2 cellular contexts compared by ENCODE assay signal in the genomic region with DNA sequence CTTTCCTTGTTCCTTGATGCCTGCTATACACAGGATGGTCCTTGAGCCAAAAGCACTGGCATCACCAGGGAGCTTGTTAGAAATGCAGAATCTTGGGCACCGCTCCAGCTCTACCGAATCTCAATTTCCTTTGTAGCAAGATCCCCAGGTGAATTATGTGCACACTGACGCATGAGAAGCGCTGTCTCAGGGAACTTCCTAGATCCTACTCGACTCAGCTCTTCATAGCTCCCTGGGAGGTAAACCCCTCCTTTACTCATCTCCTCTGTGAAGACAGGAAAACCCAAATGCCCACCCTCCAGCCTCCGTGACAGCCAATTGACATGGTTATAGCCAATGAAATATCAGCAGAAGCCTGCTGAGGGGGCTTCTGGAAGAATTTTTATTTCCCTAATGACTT.
TF ChIP-seq lines count a peak whose summit lies in the region.

No MANE protein-coding gene starts in this region.

TF ChIP-seq in SK-N-SH, 30 proteins besides CTCF, POLR2A, EP300 and RAD21 (continued from another document):
- TF ChIP-seq, protein P1, sequence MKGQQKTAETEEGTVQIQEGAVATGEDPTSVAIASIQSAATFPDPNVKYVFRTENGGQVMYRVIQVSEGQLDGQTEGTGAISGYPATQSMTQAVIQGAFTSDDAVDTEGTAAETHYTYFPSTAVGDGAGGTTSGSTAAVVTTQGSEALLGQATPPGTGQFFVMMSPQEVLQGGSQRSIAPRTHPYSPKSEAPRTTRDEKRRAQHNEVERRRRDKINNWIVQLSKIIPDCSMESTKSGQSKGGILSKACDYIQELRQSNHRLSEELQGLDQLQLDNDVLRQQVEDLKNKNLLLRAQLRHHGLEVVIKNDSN (IDR thresholded peaks at IDR 0.05; ENCODE audit: borderline replicate concordance, low read depth), result no peak
- TF ChIP-seq, protein P2, sequence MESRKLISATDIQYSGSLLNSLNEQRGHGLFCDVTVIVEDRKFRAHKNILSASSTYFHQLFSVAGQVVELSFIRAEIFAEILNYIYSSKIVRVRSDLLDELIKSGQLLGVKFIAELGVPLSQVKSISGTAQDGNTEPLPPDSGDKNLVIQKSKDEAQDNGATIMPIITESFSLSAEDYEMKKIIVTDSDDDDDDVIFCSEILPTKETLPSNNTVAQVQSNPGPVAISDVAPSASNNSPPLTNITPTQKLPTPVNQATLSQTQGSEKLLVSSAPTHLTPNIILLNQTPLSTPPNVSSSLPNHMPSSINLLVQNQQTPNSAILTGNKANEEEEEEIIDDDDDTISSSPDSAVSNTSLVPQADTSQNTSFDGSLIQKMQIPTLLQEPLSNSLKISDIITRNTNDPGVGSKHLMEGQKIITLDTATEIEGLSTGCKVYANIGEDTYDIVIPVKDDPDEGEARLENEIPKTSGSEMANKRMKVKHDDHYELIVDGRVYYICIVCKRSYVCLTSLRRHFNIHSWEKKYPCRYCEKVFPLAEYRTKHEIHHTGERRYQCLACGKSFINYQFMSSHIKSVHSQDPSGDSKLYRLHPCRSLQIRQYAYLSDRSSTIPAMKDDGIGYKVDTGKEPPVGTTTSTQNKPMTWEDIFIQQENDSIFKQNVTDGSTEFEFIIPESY (IDR thresholded peaks at IDR 0.05; ENCODE audit: borderline replicate concordance, low read depth), result no peak
- no peak for TF ChIP-seq NFIC (IDR thresholded peaks at IDR 0.05; ENCODE audit: borderline replicate concordance)
- no peak for TF ChIP-seq FOXJ3 (CRISPR knock-in tag; IDR thresholded peaks at IDR 0.05)
TF ChIP-seq in SK-N-SH: peak in this region for 0.

TF ChIP-seq in SK-N-SH treated with all-trans-retinoic acid at 6 μM for 48 hours, 23 proteins besides CTCF, POLR2A, EP300 and RAD21 (continued from another document):
- TF ChIP-seq, protein P3, sequence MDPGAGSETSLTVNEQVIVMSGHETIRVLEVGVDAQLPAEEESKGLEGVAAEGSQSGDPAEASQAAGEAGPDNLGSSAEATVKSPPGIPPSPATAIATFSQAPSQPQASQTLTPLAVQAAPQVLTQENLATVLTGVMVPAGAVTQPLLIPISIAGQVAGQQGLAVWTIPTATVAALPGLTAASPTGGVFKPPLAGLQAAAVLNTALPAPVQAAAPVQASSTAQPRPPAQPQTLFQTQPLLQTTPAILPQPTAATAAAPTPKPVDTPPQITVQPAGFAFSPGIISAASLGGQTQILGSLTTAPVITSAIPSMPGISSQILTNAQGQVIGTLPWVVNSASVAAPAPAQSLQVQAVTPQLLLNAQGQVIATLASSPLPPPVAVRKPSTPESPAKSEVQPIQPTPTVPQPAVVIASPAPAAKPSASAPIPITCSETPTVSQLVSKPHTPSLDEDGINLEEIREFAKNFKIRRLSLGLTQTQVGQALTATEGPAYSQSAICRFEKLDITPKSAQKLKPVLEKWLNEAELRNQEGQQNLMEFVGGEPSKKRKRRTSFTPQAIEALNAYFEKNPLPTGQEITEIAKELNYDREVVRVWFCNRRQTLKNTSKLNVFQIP (CRISPR knock-in tag; IDR thresholded peaks at IDR 0.05; ENCODE audit: borderline replicate concordance, low read depth), result no peak
- no peak for TF ChIP-seq ZFP3 (CRISPR knock-in tag; IDR thresholded peaks at IDR 0.05)
